In the genomic region with DNA sequence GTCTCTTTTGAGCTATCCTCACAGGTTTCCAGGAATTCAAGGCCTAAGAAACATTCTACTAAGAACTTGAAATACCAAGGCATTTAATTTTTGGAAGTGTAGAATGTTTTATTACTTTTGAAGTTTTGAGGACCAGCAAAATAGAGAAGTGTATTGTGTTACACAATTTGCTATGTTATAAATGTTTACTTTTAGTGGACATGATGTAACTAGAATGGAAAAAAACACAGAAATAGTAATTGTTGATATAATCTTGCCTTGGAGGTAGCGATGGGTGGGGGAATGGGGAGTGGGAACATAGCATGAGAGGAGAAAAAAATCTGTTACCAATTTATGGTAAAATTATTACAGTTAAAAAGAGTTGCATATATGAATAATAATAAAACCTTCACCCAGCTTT, we compare ENCODE assay signal across 20 cellular contexts.
DNase-seq lines count a peak whose midpoint lies in the region; ATAC-seq and TF ChIP-seq lines count a peak whose summit lies in the region.
"Had no signal": no experiment of that assay in that cellular context is flagged by ENCODE, and none has a peak within 500 bp of the region (broad histone marks: within the 10 kb centered on the region; RNA-seq: fewer than 3 reads in every experiment).

No MANE protein-coding gene starts in this region.

- H3K27me3 Mint-ChIP-seq in CD4-positive, CD25-positive, alpha-beta regulatory T cell: no peaks in the 10 kb centered on the region
- no peaks in the 10 kb centered on the region for H3K27me3 Mint-ChIP-seq in endodermal cell (ENCODE audit: insufficient read depth)
- H3K27me3 Mint-ChIP-seq: activated CD8-positive, alpha-beta T cell treated with anti-CD3 and anti-CD28 coated beads for 36 hours; naive B cell had no signal

- H3K27ac ChIP-seq in CD4-positive, CD25-positive, alpha-beta regulatory T cell (ENCODE audit: insufficient read depth, low read length, poor library complexity, severe bottlenecking): no peak overlapping the region
- no peak overlapping the region for H3K27ac ChIP-seq in IMR-90 (ENCODE audit: insufficient read depth, low read length)
- H3K27ac ChIP-seq in endodermal cell (ENCODE audit: low read depth, low read length): no peak overlapping the region
- H3K27ac ChIP-seq in parathyroid adenoma: no peak overlapping the region
- H3K27ac ChIP-seq: GM23248 had no signal

- POLR2A ChIA-PET in IMR-90 (lab: Charles Lee; ENCODE audit: unreplicated experiment): no interaction called here

- peaks cover 23% of the 10 kb centered on the region for H3K79me2 ChIP-seq in parathyroid adenoma

- peak overlapping the region in 2 of 3 donors; percentile 40 to 86 for H3K27ac Mint-ChIP-seq in CD4-positive, CD25-positive, alpha-beta regulatory T cell
- H3K27ac Mint-ChIP-seq in endodermal cell: peak overlapping the region; percentile 37
- H3K27ac Mint-ChIP-seq: activated CD8-positive, alpha-beta T cell treated with anti-CD3 and anti-CD28 coated beads for 36 hours; naive B cell had no signal

- TF ChIP-seq CTCF in IMR-90 (conservative IDR thresholded peaks at IDR 0.05; ENCODE audit: low read depth, low read length): no peak
- no peak for TF ChIP-seq CTCF in endodermal cell (conservative IDR thresholded peaks at IDR 0.05)
- TF ChIP-seq CTCF in parathyroid adenoma (IDR thresholded peaks at IDR 0.05): no peak

- peak in 1 of 3 donors; percentile 64 for DNase-seq in CD4-positive, CD25-positive, alpha-beta regulatory T cell
- DNase-seq in IMR-90 (no peak), endodermal cell (no peak), DMS 273 treated with DMSO at 0.1 percent for 48 hours (lab: John Stamatoyannopoulos, UW) (no peak), NCI-H2196 treated with DMSO at 0.1 percent for 48 hours (lab: John Stamatoyannopoulos, UW; ENCODE audit: unreplicated experiment) (no peak)
- DNase-seq: activated CD4-positive, CD25-positive, alpha-beta regulatory T cell treated with anti-CD3 and anti-CD28 coated beads, Interleukin-2, amount 50 U/mL, for 72 hours; activated CD8-positive, alpha-beta T cell treated with anti-CD3 and anti-CD28 coated beads for 36 hours; activated gamma-delta T cell; activated T-cell treated with anti-CD3 and anti-CD28 coated beads for 4 hours; amniotic stem cell; DMS79 treated with DMSO at 0.1 percent for 48 hours; GM23248; kidney glomerular epithelial cell; mesendoderm; naive B cell; NCI-H510A; NK-92 treated with Interleukin-12 subunit alpha and Interleukin-12 subunit beta, amount 100 ng/mL, for 24 hours; SK-N-SH had no signal

- BruUV-seq in IMR-90 (replicated peaks; lab: Mats Ljungman, UMichigan): no TSS peak

- no peak for ATAC-seq in CD4-positive, CD25-positive, alpha-beta regulatory T cell (ENCODE audit: low read depth in 2 of 2)
- ATAC-seq in IMR-90 (ENCODE audit: low read depth): no peak
- no peak for ATAC-seq in GM21825 (IDR thresholded peaks at IDR 0.05; ENCODE audit: unreplicated experiment)
- ATAC-seq: activated CD8-positive, alpha-beta T cell treated with anti-CD3 and anti-CD28 coated beads for 36 hours had no signal

- H2AFZ ChIP-seq in IMR-90 (replicated peaks; ENCODE audit: low read length, poor library complexity) (no peak overlapping the region), parathyroid adenoma (no peak overlapping the region)
- H2AFZ ChIP-seq: GM23248 had no signal

- peaks cover 10 to 44% (median 19%) of the 10 kb centered on the region in 4 donors for H3K4me1 Mint-ChIP-seq in CD4-positive, CD25-positive, alpha-beta regulatory T cell
- peaks cover 46% of the 10 kb centered on the region for H3K4me1 Mint-ChIP-seq in endodermal cell

- H3K4me2 ChIP-seq in IMR-90 (ENCODE audit: low read depth, low read length) (0 out of 2 replicates have a peak overlapping the region, but pooled peaks have one; percentile 36), parathyroid adenoma (ENCODE audit: low read length) (peak overlapping the region; percentile 12)
- H3K4me2 ChIP-seq: SK-N-SH had no signal

- no peak overlapping the region for H2AK9ac ChIP-seq in IMR-90 (replicated peaks; ENCODE audit: low read depth, low read length, poor library complexity)

- no peak overlapping the region for H2BK120ac ChIP-seq in IMR-90 (ENCODE audit: low read depth, low read length)

- H3K9me1 ChIP-seq in IMR-90 (ENCODE audit: insufficient read depth, low read length): peaks cover 10% of the 10 kb centered on the region

- no peak for TF ChIP-seq POLR2A in IMR-90 (IDR thresholded peaks at IDR 0.05; ENCODE audit: low read depth, low read length)

- no peak overlapping the region for H2BK5ac ChIP-seq in IMR-90 (ENCODE audit: low read depth, low read length, poor library complexity, severe bottlenecking)

- no peak overlapping the region for H3K4me3 ChIP-seq in CD4-positive, CD25-positive, alpha-beta regulatory T cell (ENCODE audit: low read depth, low read length)
- H3K4me3 ChIP-seq in IMR-90 (ENCODE audit: insufficient read depth, low read depth, low read length) (no peak overlapping the region), endodermal cell (ENCODE audit: low read length) (no peak overlapping the region), parathyroid adenoma (ENCODE audit: low read depth, low read length) (no peak overlapping the region)
- H3K4me3 ChIP-seq: GM23248 had no signal

- no peak overlapping the region for H4K8ac ChIP-seq in IMR-90 (ENCODE audit: low read depth in 2 of 2, low read length in 2 of 2)

- peaks cover 0 to 5% (median 4%) of the 10 kb centered on the region in 7 donors for H3K9me3 Mint-ChIP-seq in CD4-positive, CD25-positive, alpha-beta regulatory T cell
- peaks cover 15% of the 10 kb centered on the region for H3K9me3 Mint-ChIP-seq in endodermal cell

- H3K4ac ChIP-seq in IMR-90 (ENCODE audit: low read depth, low read length): no peak overlapping the region

- H2AK5ac ChIP-seq in IMR-90 (ENCODE audit: low read depth, low read length): no peak overlapping the region

- in situ Hi-C loops in IMR-90 (cut with MboI; ENCODE audit: low sequenced_read_pairs): loop anchor here (10.0 kb wide), 1 partner anchor 254 kb away; no protein-coding TSS in a partner anchor

- peak overlapping the region in 2 of 4 donors; percentile 12 to 17 for H3K4me3 Mint-ChIP-seq in CD4-positive, CD25-positive, alpha-beta regulatory T cell
- peak overlapping the region; percentile 8 for H3K4me3 Mint-ChIP-seq in endodermal cell
- H3K4me3 Mint-ChIP-seq: activated CD8-positive, alpha-beta T cell treated with anti-CD3 and anti-CD28 coated beads for 36 hours; naive B cell had no signal

- H3K9me3 ChIP-seq in CD4-positive, CD25-positive, alpha-beta regulatory T cell (ENCODE audit: control insufficient read depth in 2 of 2, low read length in 2 of 2): peaks cover 0 to 3% of the 10 kb centered on the region in 2 experiments
- H3K9me3 ChIP-seq in IMR-90 (ENCODE audit: control insufficient read depth, insufficient read depth, low read length) (peaks cover 3% of the 10 kb centered on the region), endodermal cell (ENCODE audit: control insufficient read depth, low read length) (peaks cover 15% of the 10 kb centered on the region), parathyroid adenoma (ENCODE audit: control insufficient read depth, low read length) (no peaks in the 10 kb centered on the region)
- H3K9me3 ChIP-seq: SK-N-SH had no signal

- H3K9ac ChIP-seq in IMR-90 (ENCODE audit: low read depth, low read length) (no peak overlapping the region), endodermal cell (ENCODE audit: extremely low read depth, low read length, poor library complexity, severe bottlenecking) (no peak overlapping the region), parathyroid adenoma (no peak overlapping the region)
- H3K9ac ChIP-seq: GM23248, SK-N-SH had no signal

- H3K18ac ChIP-seq in IMR-90 (ENCODE audit: low read depth, low read length): no peak overlapping the region

- H4K20me1 ChIP-seq in IMR-90 (ENCODE audit: insufficient read depth, low read length): no peaks in the 10 kb centered on the region

- CTCF ChIA-PET in IMR-90 (lab: Yijun Ruan, JAX): interaction anchor here (1.0 to 1.5 kb wide), 2 partner anchors 9 to 256 kb away, joined by 3 read pairs; no protein-coding TSS in a partner anchor

- no peak overlapping the region for H2BK20ac ChIP-seq in IMR-90 (ENCODE audit: low read depth, low read length)

- no peaks in the 10 kb centered on the region for H3K27me3 ChIP-seq in CD4-positive, CD25-positive, alpha-beta regulatory T cell (ENCODE audit: control insufficient read depth, insufficient read depth, low read length)
- H3K27me3 ChIP-seq in IMR-90 (ENCODE audit: control insufficient read depth, insufficient read depth, low read length) (no peaks in the 10 kb centered on the region), endodermal cell (ENCODE audit: control insufficient read depth, insufficient read depth, low read length, poor library complexity, severe bottlenecking) (no peaks in the 10 kb centered on the region), parathyroid adenoma (ENCODE audit: control insufficient read depth, insufficient read depth, low read length) (no peaks in the 10 kb centered on the region)

- H3K36me3 ChIP-seq in CD4-positive, CD25-positive, alpha-beta regulatory T cell (ENCODE audit: control insufficient read depth, insufficient read depth, low read length): no peaks in the 10 kb centered on the region
- H3K36me3 ChIP-seq in IMR-90 (ENCODE audit: control insufficient read depth, insufficient read depth, low read length) (no peaks in the 10 kb centered on the region), endodermal cell (ENCODE audit: control insufficient read depth, insufficient read depth, low read length) (no peaks in the 10 kb centered on the region), parathyroid adenoma (ENCODE audit: control insufficient read depth, insufficient read depth, low read length) (no peaks in the 10 kb centered on the region)

- dilution Hi-C loops in IMR-90 (cut with HindIII; ENCODE audit: low sequenced_read_pairs, unreplicated experiment): no loop called here

- H3K36me3 Mint-ChIP-seq in CD4-positive, CD25-positive, alpha-beta regulatory T cell: peaks cover 9% of the 10 kb centered on the region
- H3K36me3 Mint-ChIP-seq in endodermal cell (ENCODE audit: low read depth): peaks cover 7% of the 10 kb centered on the region

- peaks cover 9 to 17% of the 10 kb centered on the region in 2 experiments; a peak in 3 of 4 replicates for H3K79me1 ChIP-seq in IMR-90 (ENCODE audit: low read depth in 1 of 2, low read length in 2 of 2)

- no peak for TF ChIP-seq RAD21 in IMR-90 (IDR thresholded peaks at IDR 0.05; ENCODE audit: low read length)

- intact Hi-C loops in IMR-90 (cut with micrococcal nuclease): no loop called here

- no peak overlapping the region for H4K5ac ChIP-seq in IMR-90 (ENCODE audit: low read depth, low read length)

- no peak overlapping the region for H3K23ac ChIP-seq in IMR-90 (ENCODE audit: low read depth, low read length)

- WGBS in IMR-90 (ENCODE audit: extremely low coverage in 2 of 2, insufficient read length in 1 of 2), 2 experiments: no CpG with 5 or more reads among the region's 1 CpG
- WGBS in endodermal cell (ENCODE audit: insufficient coverage in 1 of 2, insufficient read length in 1 of 2), 2 experiments: 82% methylated on average over 1 of the region's 1 CpG; no CpG with 5 or more reads in 1 of the 2 experiments

- peaks cover 10% of the 10 kb centered on the region for H3K4me1 ChIP-seq in CD4-positive, CD25-positive, alpha-beta regulatory T cell (ENCODE audit: control insufficient read depth, insufficient read depth, low read length, poor library complexity, severe bottlenecking)
- H3K4me1 ChIP-seq in IMR-90 (ENCODE audit: control insufficient read depth, insufficient read depth, low read length) (peaks cover 11% of the 10 kb centered on the region), endodermal cell (ENCODE audit: control insufficient read depth, insufficient read depth, low read length) (peaks cover 2% of the 10 kb centered on the region), parathyroid adenoma (peaks cover 15% of the 10 kb centered on the region)

- no peak overlapping the region for H3K14ac ChIP-seq in IMR-90 (replicated peaks; ENCODE audit: low read depth, low read length)

- no peak overlapping the region for H4K91ac ChIP-seq in IMR-90 (ENCODE audit: insufficient read depth, low read depth, low read length)

- no peak overlapping the region for H3K56ac ChIP-seq in IMR-90 (ENCODE audit: extremely low read depth, insufficient read depth, low read length)

- no peak overlapping the region for H2BK15ac ChIP-seq in IMR-90 (ENCODE audit: low read depth, low read length)
